7 cellular contexts compared by ENCODE assay signal in genomic region chr3:192991351-192991750, GRCh38.
"Had no signal": no experiment of that assay in that cellular context is flagged by ENCODE, and none has a peak within 500 bp of the region (broad histone marks: within the 10 kb centered on the region; RNA-seq: fewer than 3 reads in every experiment).

No MANE protein-coding gene starts in this region.

- ATAC-seq: HepG2 had no signal

- DNase-seq: H9, HCEC 1CT, KBM-7 had no signal

- H3K4me3 ChIP-seq: GM23338 had no signal

- H3K4me2 ChIP-seq: GM23338, KMS-11 had no signal

- H3K27ac ChIP-seq: HL-60, KMS-11 had no signal

- H3K9ac ChIP-seq: KMS-11 had no signal
